In the genomic region with DNA sequence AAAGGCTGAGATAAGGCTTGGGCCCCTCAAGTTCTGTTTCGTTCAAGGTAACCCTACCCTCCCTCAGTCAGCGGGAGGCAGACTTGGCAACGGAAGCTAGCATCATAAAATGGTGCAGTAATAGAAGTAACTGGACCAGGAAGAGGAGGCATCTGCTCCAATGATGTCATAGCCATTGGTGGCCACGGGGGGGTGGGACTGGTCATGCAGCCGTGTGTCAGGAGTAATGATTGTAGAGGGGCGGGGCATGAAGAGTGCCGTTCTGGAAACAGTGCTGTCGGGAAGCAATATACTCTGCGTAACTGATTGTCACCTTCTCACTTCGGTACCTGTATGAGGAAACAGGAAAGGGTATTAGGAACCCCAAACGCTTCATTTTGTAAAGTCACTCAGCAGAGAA, we compare ENCODE assay signal across 11 cellular contexts. TPM values are rescaled to one million over a fixed set of nuclear protein-coding genes. Genes with fewer than 3 reads are reported as not detected.
A peak's percentile ranks its signal among the peaks of the same experiment; 100 is the strongest.
DNase-seq lines count a peak whose midpoint lies in the region.
"Had no signal": no experiment of that assay in that cellular context is flagged by ENCODE, and none has a peak within 500 bp of the region (broad histone marks: within the 10 kb centered on the region; RNA-seq: fewer than 3 reads in every experiment).

No MANE protein-coding gene starts in this region.

- DNase-seq in A172 (ENCODE audit: low spot score): peak; percentile 38
- DNase-seq in ELR (ENCODE audit: low read depth): peak; percentile 60
- DNase-seq in RKO (ENCODE audit: low spot score): peak; percentile 44
- peak; percentile 15 for DNase-seq in glomerular visceral epithelial cell (ENCODE audit: extremely low spot score)
- no peak for DNase-seq in kidney glomerular epithelial cell (lab: John Stamatoyannopoulos, UW)
- DNase-seq in T-helper 9 cell: no peak
- DNase-seq in OCI-M2 (lab: John Stamatoyannopoulos, UW; ENCODE audit: unreplicated experiment): no peak
- no peak for DNase-seq in occipital lobe (lab: John Stamatoyannopoulos, UW)
- DNase-seq: amniotic stem cell; CD8-positive, alpha-beta memory T cell; stimulated activated CD4-positive, alpha-beta T cell treated with anti-CD3 and anti-CD28 coated beads, Interleukin-12 subunit alpha, Interleukin-12 subunit beta, amount 100 ng/mL, for 4 hours had no signal

RNA-seq across cellular contexts. Expression of gene POLR2D, which starts 6.9 kb away (rescaled TPM):
- total RNA-seq in A172 (2014; rRNA removed; shearing (Covaris generic)): 30.4 and 42.4 TPM in 2 replicates
- total RNA-seq in occipital lobe: 43.0 TPM

RNA-seq across cellular contexts. Expression of gene AMMECR1L, which starts 20.9 kb away (rescaled TPM):
- total RNA-seq in A172 (2014; rRNA removed; shearing (Covaris generic)): 12.3 and 15.8 TPM in 2 replicates
- total RNA-seq in occipital lobe: 13.6 TPM

RNA-seq across cellular contexts. Expression of gene WDR33, which starts 53.9 kb away (rescaled TPM):
- 25.8 and 29.1 TPM in 2 replicates for total RNA-seq in A172 (2014; rRNA removed; shearing (Covaris generic))
- total RNA-seq in occipital lobe: 99.7 TPM

Comparison
In these comparisons a context has a peak if more than half of its experiments do, and no peak if none do; other contexts are left out.
1. DNase-seq: peak in A172 (single experiment), ELR (single experiment), RKO (single experiment) and glomerular visceral epithelial cell (single experiment); none in kidney glomerular epithelial cell (single experiment), T-helper 9 cell (single experiment), OCI-M2 (single experiment) and occipital lobe (single experiment).